Comparison of ENCODE assay signal across 8 cellular contexts in genomic region chr2:172234716-172235661, GRCh38.
DNase-seq lines count a peak whose midpoint lies in the region; FAIRE-seq and TF ChIP-seq lines count a peak whose summit lies in the region.

No MANE protein-coding gene starts in this region.

- intact Hi-C loops in lower leg skin (cut with DNase I; ENCODE audit: low total_unique reads) (no loop called here), stomach (cut with DNase I; ENCODE audit: low total_unique reads) (no loop called here)

- 5 to 8% methylated on average over 61 to 62 of the region's 64 CpGs for WGBS in lower leg skin, 2 donors
- WGBS in stomach, 5 donors = 6 to 12% (median 8%) methylated on average over 38 to 64 of the region's 64 CpGs

- no peaks in the 10 kb centered on the region for H3K36me3 ChIP-seq in stomach

- peaks cover 0 to 44% (median 14%) of the 10 kb centered on the region in 3 donors for H3K27me3 ChIP-seq in stomach

- FAIRE-seq in frontal cortex (lab: Jason Lieb, UNC) = no peak

- H3K4me1 ChIP-seq in stomach = peaks cover 32 to 56% (median 47%) of the 10 kb centered on the region in 4 donors

- H3K27ac ChIP-seq in caudate nucleus (ENCODE audit: low read depth, low read length) (peak overlapping the region; percentile 63), stomach (peak overlapping the region in 2 of 5 donors; percentile 8 to 11)

- no peak for TF ChIP-seq EP300 in stomach (IDR thresholded peaks at IDR 0.05)

- peak overlapping the region; percentile 2 for H3K4me3 ChIP-seq in lower leg skin (ENCODE audit: low read depth, poor library complexity, severe bottlenecking)
- H3K4me3 ChIP-seq in stomach = peak overlapping the region; percentile 35 to 53 (median 38)

- no peak for TF ChIP-seq CTCF in lower leg skin (IDR thresholded peaks at IDR 0.05)
- no peak for TF ChIP-seq CTCF in stomach (IDR thresholded peaks at IDR 0.05)
- no peak for TF ChIP-seq CTCF in GM10266 (IDR thresholded peaks at IDR 0.05; ENCODE audit: control insufficient read depth, insufficient read depth, low read depth, missing control alignments)

- DNase-seq in NCI-H1694 treated with DMSO at 0.1 percent for 48 hours (lab: John Stamatoyannopoulos, UW) = peak; percentile 13
- no peak for DNase-seq in NCI-H1694 (lab: John Stamatoyannopoulos, UW)
- peak; percentile 46 for DNase-seq in SHP77 treated with DMSO at 0.1 percent for 48 hours (lab: John Stamatoyannopoulos, UW)
- peak in 2 of 61 donors; percentile 8 to 22 for DNase-seq in caudate nucleus (lab: John Stamatoyannopoulos, UW)
- no peak for DNase-seq in lower leg skin (ENCODE audit: low spot score in 2 of 2)
- peak; percentile 60 for DNase-seq in stomach
- no peak for DNase-seq in frontal cortex (ENCODE audit: low spot score in 2 of 2)
- no peak for DNase-seq in GM10266 (ENCODE audit: extremely low spot score)

- H3K9me3 ChIP-seq in stomach = no peaks in the 10 kb centered on the region

- no peak for TF ChIP-seq POLR2A in lower leg skin (IDR thresholded peaks at IDR 0.05)
- no peak for TF ChIP-seq POLR2A in stomach (IDR thresholded peaks at IDR 0.05)

Comparison
In these comparisons a context has a peak if more than half of its experiments do, and no peak if none do; other contexts are left out.
1. DNase-seq: peak in NCI-H1694 treated with DMSO at 0.1 percent for 48 hours (single experiment), SHP77 treated with DMSO at 0.1 percent for 48 hours (single experiment) and stomach (single experiment); none in NCI-H1694 (single experiment), lower leg skin (0 of 2), frontal cortex (0 of 2) and GM10266 (single experiment).